In genomic region chr2:11074246-11074820, GRCh38 we compare ENCODE assay signal across 16 cellular contexts.
"Had no signal": no experiment of that assay in that cellular context is flagged by ENCODE, and none has a peak within 500 bp of the region (broad histone marks: within the 10 kb centered on the region; RNA-seq: fewer than 3 reads in every experiment).

No MANE protein-coding gene starts in this region.

- DNase-seq: body of pancreas; central memory CD4-positive, alpha-beta T cell; effector CD4-positive, alpha-beta T cell; hippocampal formation; naive thymus-derived CD4-positive, alpha-beta T cell; nucleus accumbens; psoas muscle; sigmoid colon; stimulated activated CD4-positive, alpha-beta T cell treated with anti-CD3 and anti-CD28 coated beads, Interleukin-12 subunit alpha, Interleukin-12 subunit beta, amount 100 ng/mL, for 4 hours; stimulated activated CD4-positive, alpha-beta T cell treated with anti-CD3 and anti-CD28 coated beads, Interleukin-2, amount 100 ng/mL, for 48 hours; stimulated activated naive CD8-positive, alpha-beta T cell treated with anti-CD3 and anti-CD28 coated beads, Interleukin-15, Interleukin-2, amounts not matched to agents 100 U/mL and 50 U/mL, for 24 hours; T-helper 9 cell had no signal

- H3K4me1 ChIP-seq: body of pancreas, psoas muscle, suprapubic skin had no signal

- H3K9me3 Mint-ChIP-seq: activated naive CD4-positive, alpha-beta T cell treated with anti-CD3 and anti-CD28 coated beads, Interleukin-2, amount 50 U/mL, for 24 hours; type B pancreatic cell had no signal

- H3K36me3 Mint-ChIP-seq: activated naive CD4-positive, alpha-beta T cell treated with anti-CD3 and anti-CD28 coated beads, Interleukin-2, amount 50 U/mL, for 24 hours; naive thymus-derived CD4-positive, alpha-beta T cell; type B pancreatic cell had no signal

- H3K36me3 ChIP-seq: sigmoid colon, suprapubic skin had no signal

- H3K27ac ChIP-seq: body of pancreas, coronary artery, psoas muscle, sigmoid colon, suprapubic skin had no signal

- H3K27me3 ChIP-seq: body of pancreas had no signal

- H3K4me3 Mint-ChIP-seq: activated naive CD4-positive, alpha-beta T cell treated with anti-CD3 and anti-CD28 coated beads, Interleukin-2, amount 50 U/mL, for 24 hours; naive thymus-derived CD4-positive, alpha-beta T cell; type B pancreatic cell had no signal

- ATAC-seq: body of pancreas; naive thymus-derived CD4-positive, alpha-beta T cell; psoas muscle; stimulated activated naive CD8-positive, alpha-beta T cell treated with anti-CD3 and anti-CD28 coated beads, Interleukin-15, Interleukin-2, amounts not matched to agents 100 U/mL and 50 U/mL, for 24 hours had no signal

- H3K9me3 ChIP-seq: body of pancreas, psoas muscle, sigmoid colon, suprapubic skin had no signal

- H3K27ac Mint-ChIP-seq: activated naive CD4-positive, alpha-beta T cell treated with anti-CD3 and anti-CD28 coated beads, Interleukin-2, amount 50 U/mL, for 24 hours; naive thymus-derived CD4-positive, alpha-beta T cell; type B pancreatic cell had no signal

- H3K4me3 ChIP-seq: body of pancreas, coronary artery, psoas muscle, sigmoid colon, suprapubic skin had no signal
